ENCODE assay signal across 15 cellular contexts in genomic region chr12:109451400-109451799, GRCh38. TPM values are rescaled to one million over a fixed set of nuclear protein-coding genes. Genes with fewer than 3 reads are reported as not detected.
A peak's percentile ranks its signal among the peaks of the same experiment; 100 is the strongest.
DNase-seq lines count a peak whose midpoint lies in the region; ATAC-seq lines count a peak whose summit lies in the region.
"Had no signal": no experiment of that assay in that cellular context is flagged by ENCODE, and none has a peak within 500 bp of the region (broad histone marks: within the 10 kb centered on the region; RNA-seq: fewer than 3 reads in every experiment).

No MANE protein-coding gene starts in this region.

- H3K36me3 ChIP-seq in muscle layer of colon (ENCODE audit: insufficient read depth, low read length) (peaks cover 61% of the 10 kb centered on the region), stomach smooth muscle (ENCODE audit: control insufficient read depth in 2 of 2, insufficient read depth in 2 of 2, low read length in 2 of 2) (peaks cover 63 to 69% of the 10 kb centered on the region in 2 donors)

- POLR2A ChIA-PET in activated CD4-positive, alpha-beta T cell treated with anti-CD3 and anti-CD28 coated beads, Interleukin-2, amount 10 ng/mL, durations not matched to agents 7 days and 5 days (lab: Charles Lee) = no interaction called here
- POLR2A ChIA-PET in activated CD4-positive, alpha-beta T cell treated with anti-CD3 and anti-CD28 coated beads for 36 hours (lab: Charles Lee) = interaction anchor here (0.6 kb wide), 1 partner anchor 249 kb away, joined by 6 read pairs; no protein-coding TSS in a partner anchor

- H3K27ac ChIP-seq in muscle layer of colon (ENCODE audit: low read depth, low read length) = peak overlapping the region; percentile 75
- peak overlapping the region; percentile 67 for H3K27ac ChIP-seq in stomach smooth muscle (ENCODE audit: low read length)
- H3K27ac ChIP-seq: BLaER1 treated with 17β-estradiol and CSF1 and Interleukin-3, amounts not matched to agents 10 nM and 100 nM had no signal

- ATAC-seq in activated CD4-positive, alpha-beta T cell treated with anti-CD3 and anti-CD28 coated beads for 36 hours = no peak
- no peak for ATAC-seq in central memory CD8-positive, alpha-beta T cell (replicated peaks; ENCODE audit: extremely low read depth, poor library complexity, severe bottlenecking)
- ATAC-seq in stimulated activated naive CD8-positive, alpha-beta T cell treated with anti-CD3 and anti-CD28 coated beads, Interleukin-15, Interleukin-2, amounts not matched to agents 100 U/mL and 50 U/mL, for 24 hours = no peak
- ATAC-seq: GM23338 had no signal

- H3K36me3 Mint-ChIP-seq in activated CD4-positive, alpha-beta T cell treated with anti-CD3 and anti-CD28 coated beads, Interleukin-2, amount 10 ng/mL, durations not matched to agents 7 days and 5 days (ENCODE audit: low read depth) = peaks cover 23% of the 10 kb centered on the region
- H3K36me3 Mint-ChIP-seq in activated CD4-positive, alpha-beta T cell treated with anti-CD3 and anti-CD28 coated beads for 36 hours (ENCODE audit: low read depth) = peaks cover 26% of the 10 kb centered on the region
- peaks cover 38% of the 10 kb centered on the region for H3K36me3 Mint-ChIP-seq in central memory CD8-positive, alpha-beta T cell (ENCODE audit: insufficient read depth)

- H3K27ac Mint-ChIP-seq in activated CD4-positive, alpha-beta T cell treated with anti-CD3 and anti-CD28 coated beads, Interleukin-2, amount 10 ng/mL, durations not matched to agents 7 days and 5 days = peak overlapping the region; percentile 7
- no peak overlapping the region for H3K27ac Mint-ChIP-seq in activated CD4-positive, alpha-beta T cell treated with anti-CD3 and anti-CD28 coated beads for 36 hours
- H3K27ac Mint-ChIP-seq in central memory CD8-positive, alpha-beta T cell (ENCODE audit: low read depth) = peak overlapping the region; percentile 58

- CTCF ChIA-PET in activated CD4-positive, alpha-beta T cell treated with anti-CD3 and anti-CD28 coated beads, Interleukin-2, amount 10 ng/mL, durations not matched to agents 7 days and 5 days (lab: Charles Lee) = interaction anchor here (1.4 kb wide), 1 partner anchor 18 kb away, joined by 3 read pairs; no protein-coding TSS in a partner anchor
- CTCF ChIA-PET in activated CD4-positive, alpha-beta T cell treated with anti-CD3 and anti-CD28 coated beads for 36 hours (lab: Charles Lee) = interaction anchor here (1.8 kb wide), 1 partner anchor 18 kb away, joined by 5 read pairs; no protein-coding TSS in a partner anchor

- H3K4me3 ChIP-seq in muscle layer of colon (ENCODE audit: low read depth in 1 of 2, low read length in 2 of 2) (no peak overlapping the region), stomach smooth muscle (ENCODE audit: low read length in 2 of 2) (no peak overlapping the region)
- H3K4me3 ChIP-seq: BLaER1 treated with 17β-estradiol and CSF1 and Interleukin-3, amounts not matched to agents 10 nM and 100 nM; GM23338 had no signal

- intact Hi-C loops in activated CD4-positive, alpha-beta T cell treated with anti-CD3 and anti-CD28 coated beads for 36 hours (cut with DNase I, micrococcal nuclease) = no loop called here

- H3K9ac ChIP-seq in muscle layer of colon (ENCODE audit: low read length) (no peak overlapping the region), stomach smooth muscle (ENCODE audit: low read length in 2 of 2) (no peak overlapping the region)
- H3K9ac ChIP-seq: BLaER1 treated with 17β-estradiol and CSF1 and Interleukin-3, amounts not matched to agents 10 nM and 100 nM had no signal

- no peak for DNase-seq in activated CD4-positive, alpha-beta T cell treated with anti-CD3 and anti-CD28 coated beads, Interleukin-2, amount 10 ng/mL, durations not matched to agents 7 days and 5 days
- no peak for DNase-seq in activated CD4-positive, alpha-beta T cell treated with anti-CD3 and anti-CD28 coated beads for 36 hours
- no peak for DNase-seq in central memory CD8-positive, alpha-beta T cell (ENCODE audit: low spot score in 2 of 2)
- DNase-seq in NCI-H526 treated with DMSO at 0.1 percent for 48 hours (lab: John Stamatoyannopoulos, UW) = no peak
- no peak for DNase-seq in stimulated activated naive CD8-positive, alpha-beta T cell treated with anti-CD3 and anti-CD28 coated beads, Interleukin-15, Interleukin-2, amounts not matched to agents 100 U/mL and 50 U/mL, for 24 hours
- DNase-seq in RPMI8226 = no peak
- DNase-seq: 8988T, NCI-H1436, NCI-H2029 treated with DMSO at 0.1 percent for 48 hours, NCI-H2227 treated with DMSO at 0.1 percent for 48 hours, NCI-H524 treated with DMSO at 0.1 percent for 48 hours had no signal

- peaks cover 6% of the 10 kb centered on the region for H3K4me1 Mint-ChIP-seq in activated CD4-positive, alpha-beta T cell treated with anti-CD3 and anti-CD28 coated beads, Interleukin-2, amount 10 ng/mL, durations not matched to agents 7 days and 5 days
- H3K4me1 Mint-ChIP-seq in activated CD4-positive, alpha-beta T cell treated with anti-CD3 and anti-CD28 coated beads for 36 hours = no peaks in the 10 kb centered on the region
- H3K4me1 Mint-ChIP-seq in central memory CD8-positive, alpha-beta T cell = peaks cover 17% of the 10 kb centered on the region
- H3K4me1 Mint-ChIP-seq: GM23338 had no signal

- H3K27me3 Mint-ChIP-seq in activated CD4-positive, alpha-beta T cell treated with anti-CD3 and anti-CD28 coated beads, Interleukin-2, amount 10 ng/mL, durations not matched to agents 7 days and 5 days = no peaks in the 10 kb centered on the region
- H3K27me3 Mint-ChIP-seq in activated CD4-positive, alpha-beta T cell treated with anti-CD3 and anti-CD28 coated beads for 36 hours = no peaks in the 10 kb centered on the region
- H3K27me3 Mint-ChIP-seq in central memory CD8-positive, alpha-beta T cell = no peaks in the 10 kb centered on the region

- H3K27me3 ChIP-seq in muscle layer of colon (ENCODE audit: control insufficient read depth in 1 of 2, insufficient read depth in 2 of 2, low read length in 2 of 2) = no peaks in the 10 kb centered on the region
- H3K27me3 ChIP-seq in stomach smooth muscle (ENCODE audit: control insufficient read depth in 1 of 2, insufficient read depth in 2 of 2, low read length in 2 of 2) = no peaks in the 10 kb centered on the region
- H3K27me3 ChIP-seq: BLaER1 treated with 17β-estradiol and CSF1 and Interleukin-3, amounts not matched to agents 10 nM and 100 nM had no signal

- H3K4me3 Mint-ChIP-seq in activated CD4-positive, alpha-beta T cell treated with anti-CD3 and anti-CD28 coated beads, Interleukin-2, amount 10 ng/mL, durations not matched to agents 7 days and 5 days = no peak overlapping the region
- no peak overlapping the region for H3K4me3 Mint-ChIP-seq in activated CD4-positive, alpha-beta T cell treated with anti-CD3 and anti-CD28 coated beads for 36 hours
- H3K4me3 Mint-ChIP-seq in central memory CD8-positive, alpha-beta T cell = peak overlapping the region; percentile 40
- H3K4me3 Mint-ChIP-seq: GM23338 had no signal

- H3K4me1 ChIP-seq in muscle layer of colon (ENCODE audit: insufficient read depth, low read length) (peaks cover 50% of the 10 kb centered on the region), stomach smooth muscle (ENCODE audit: control insufficient read depth, insufficient read depth, low read length) (peaks cover 60% of the 10 kb centered on the region)

- H3K9me3 ChIP-seq in muscle layer of colon (ENCODE audit: low read length) = no peaks in the 10 kb centered on the region
- H3K9me3 ChIP-seq in stomach smooth muscle (ENCODE audit: control insufficient read depth in 2 of 2, low read length in 2 of 2) = no peaks in the 10 kb centered on the region
- H3K9me3 ChIP-seq: BLaER1 treated with 17β-estradiol and CSF1 and Interleukin-3, amounts not matched to agents 10 nM and 100 nM had no signal

- no peaks in the 10 kb centered on the region for H3K9me3 Mint-ChIP-seq in activated CD4-positive, alpha-beta T cell treated with anti-CD3 and anti-CD28 coated beads, Interleukin-2, amount 10 ng/mL, durations not matched to agents 7 days and 5 days
- no peaks in the 10 kb centered on the region for H3K9me3 Mint-ChIP-seq in activated CD4-positive, alpha-beta T cell treated with anti-CD3 and anti-CD28 coated beads for 36 hours (ENCODE audit: low read depth)
- no peaks in the 10 kb centered on the region for H3K9me3 Mint-ChIP-seq in central memory CD8-positive, alpha-beta T cell
- H3K9me3 Mint-ChIP-seq: GM23338 had no signal

RNA-seq across cellular contexts. Expression of gene KCTD10, which starts 25.7 kb away (rescaled TPM):
- total RNA-seq in activated CD4-positive, alpha-beta T cell treated with anti-CD3 and anti-CD28 coated beads, Interleukin-2, amount 10 ng/mL, durations not matched to agents 7 days and 5 days = 10 to 100 TPM; 35.0 to 41.8 TPM
- total RNA-seq in activated CD4-positive, alpha-beta T cell treated with anti-CD3 and anti-CD28 coated beads for 36 hours = 10 to 100 TPM; 42.0 to 46.3 TPM

RNA-seq across cellular contexts. Expression of gene UBE3B, which starts 26.0 kb away (rescaled TPM):
- total RNA-seq in activated CD4-positive, alpha-beta T cell treated with anti-CD3 and anti-CD28 coated beads, Interleukin-2, amount 10 ng/mL, durations not matched to agents 7 days and 5 days = 10 to 100 TPM; 35.5 to 37.4 TPM
- 10 to 100 TPM; 25.7 to 27.2 TPM for total RNA-seq in activated CD4-positive, alpha-beta T cell treated with anti-CD3 and anti-CD28 coated beads for 36 hours
